In genomic region chr13:113002206-113002821, GRCh38 we compare ENCODE assay signal across 8 cellular contexts. TPM values are rescaled to one million over a fixed set of nuclear protein-coding genes. Genes with fewer than 3 reads are reported as not detected.
A peak's percentile ranks its signal among the peaks of the same experiment; 100 is the strongest.
DNase-seq lines count a peak whose midpoint lies in the region; ATAC-seq and TF ChIP-seq lines count a peak whose summit lies in the region.

No MANE protein-coding gene starts in this region.

- WGBS in adrenal gland, 4 donors: 47 to 56% (median 52%) methylated on average over 12 to 14 of the region's 14 CpGs

- H3K9me3 ChIP-seq in adrenal gland (replicated peaks in 1 of 3): no peaks in the 10 kb centered on the region
- no peaks in the 10 kb centered on the region for H3K9me3 ChIP-seq in mucosa of rectum (ENCODE audit: control insufficient read depth in 2 of 2, low read length in 2 of 2)

- CTCF ChIA-PET in Calu3 (lab: Charles Lee): interaction anchor here (0.6 kb wide), 1 partner anchor 1533 kb away, joined by 4 read pairs; no protein-coding TSS in a partner anchor

- H3K4me3 ChIP-seq in adrenal gland (no peak overlapping the region), mucosa of rectum (ENCODE audit: low read length in 2 of 2) (no peak overlapping the region)

- H3K27ac Mint-ChIP-seq in Calu3 (ENCODE audit: unreplicated experiment): no peak overlapping the region

- H3K36me3 ChIP-seq in adrenal gland (replicated peaks in 1 of 2): no peaks in the 10 kb centered on the region
- H3K36me3 ChIP-seq in mucosa of rectum (ENCODE audit: control insufficient read depth in 2 of 2, insufficient read depth in 2 of 2, low read length in 2 of 2): peaks cover 2 to 7% of the 10 kb centered on the region in 2 donors

- no peaks in the 10 kb centered on the region for H3K27me3 Mint-ChIP-seq in Calu3 (ENCODE audit: unreplicated experiment)

- TF ChIP-seq POLR2A in adrenal gland (IDR thresholded peaks at IDR 0.05): no peak

- no peak for ATAC-seq in HG03432 (IDR thresholded peaks at IDR 0.05; ENCODE audit: unreplicated experiment)

- peaks cover 7% of the 10 kb centered on the region for H3K36me3 Mint-ChIP-seq in Calu3 (ENCODE audit: insufficient read depth, unreplicated experiment)

- no TSS peak for BruUV-seq in Calu3 (replicated peaks; lab: Mats Ljungman, UMichigan)

- H3K27me3 ChIP-seq in adrenal gland (no peaks in the 10 kb centered on the region), mucosa of rectum (ENCODE audit: control insufficient read depth in 2 of 2, insufficient read depth in 2 of 2, low read length in 2 of 2) (peaks cover 0 to 5% of the 10 kb centered on the region in 2 donors)

- peak overlapping the region in 1 of 2 donors; percentile 16 for H3K9ac ChIP-seq in mucosa of rectum (ENCODE audit: low read depth in 1 of 2, low read length in 2 of 2)

- DNase-seq in Calu3: peak; percentile 33
- peak; percentile 86 for DNase-seq in NCI-H1105 treated with DMSO at 0.1 percent for 48 hours (lab: John Stamatoyannopoulos, UW)
- peak in 1 of 7 donors; percentile 76 for DNase-seq in adrenal gland
- no peak for DNase-seq in AG08395 (ENCODE audit: low spot score)
- no peak for DNase-seq in OCI-M2 (lab: John Stamatoyannopoulos, UW; ENCODE audit: unreplicated experiment)
- DNase-seq in activated CD8-positive, alpha-beta memory T cell treated with anti-CD3 and anti-CD28 coated beads, Interleukin-2, amount 50 U/mL, for 4 hours: no peak

- TF ChIP-seq CTCF in Calu3 (IDR thresholded peaks at IDR 0.05; ENCODE audit: unreplicated experiment): no peak
- peak in 4 of 6 experiments; percentile 13 to 44 (median 28) for TF ChIP-seq CTCF in adrenal gland (IDR thresholded peaks at IDR 0.05)

- H3K9me3 Mint-ChIP-seq in Calu3 (ENCODE audit: low read depth, unreplicated experiment): no peaks in the 10 kb centered on the region

- no peaks in the 10 kb centered on the region for H3K4me1 Mint-ChIP-seq in Calu3 (ENCODE audit: low read depth, unreplicated experiment)

- peak overlapping the region in 1 of 5 donors; percentile 75 for H3K27ac ChIP-seq in adrenal gland
- H3K27ac ChIP-seq in mucosa of rectum (ENCODE audit: low read depth in 2 of 2, low read length in 2 of 2): peak overlapping the region; percentile 16 to 25

- intact Hi-C loops in Calu3 (cut with micrococcal nuclease; ENCODE audit: unreplicated experiment) (no loop called here), adrenal gland (cut with DNase I) (no loop called here)

- H3K4me1 ChIP-seq in adrenal gland (replicated peaks in 1 of 2) (no peaks in the 10 kb centered on the region), mucosa of rectum (ENCODE audit: control insufficient read depth in 2 of 2, insufficient read depth in 2 of 2, low read length in 2 of 2) (peaks cover 24 to 33% of the 10 kb centered on the region in 2 donors)

- peak overlapping the region; percentile 68 for H3K4me3 Mint-ChIP-seq in Calu3 (ENCODE audit: low read depth, unreplicated experiment)

RNA-seq across cellular contexts. Expression of gene MCF2L, which starts 33.3 kb away (rescaled TPM):
- total RNA-seq in Calu3 (2022): 12.9 and 14.2 TPM in 2 replicates
- total RNA-seq in adrenal gland: 10 to 100 TPM in 6 of 8 donors, 1 to 10 TPM in 2; 8.1 to 24.9 (median 15.3) TPM
- 10 to 100 TPM in 2 of 3 donors, 1 to 10 TPM in 1; 7.6 to 49.0 (median 30.3) TPM for polyA plus RNA-seq in adrenal gland

Comparison
In these comparisons a context has a peak if more than half of its experiments do, and no peak if none do; other contexts are left out.
1. DNase-seq: peak in Calu3 (single experiment) and NCI-H1105 treated with DMSO at 0.1 percent for 48 hours (single experiment); none in AG08395 (single experiment), OCI-M2 (single experiment) and activated CD8-positive, alpha-beta memory T cell treated with anti-CD3 and anti-CD28 coated beads, Interleukin-2, amount 50 U/mL, for 4 hours (single experiment).